ENCODE assay signal across 1 cellular context in genomic region chr9:126705767-126706697, GRCh38.
A peak's percentile ranks its signal among the peaks of the same experiment; 100 is the strongest.
TF ChIP-seq lines count a peak whose summit lies in the region.

No MANE protein-coding gene starts in this region.

TF ChIP-seq in HepG2, 621 proteins besides CTCF, POLR2A, EP300 and RAD21 (continued from another document):
- TF ChIP-seq, protein P1, sequence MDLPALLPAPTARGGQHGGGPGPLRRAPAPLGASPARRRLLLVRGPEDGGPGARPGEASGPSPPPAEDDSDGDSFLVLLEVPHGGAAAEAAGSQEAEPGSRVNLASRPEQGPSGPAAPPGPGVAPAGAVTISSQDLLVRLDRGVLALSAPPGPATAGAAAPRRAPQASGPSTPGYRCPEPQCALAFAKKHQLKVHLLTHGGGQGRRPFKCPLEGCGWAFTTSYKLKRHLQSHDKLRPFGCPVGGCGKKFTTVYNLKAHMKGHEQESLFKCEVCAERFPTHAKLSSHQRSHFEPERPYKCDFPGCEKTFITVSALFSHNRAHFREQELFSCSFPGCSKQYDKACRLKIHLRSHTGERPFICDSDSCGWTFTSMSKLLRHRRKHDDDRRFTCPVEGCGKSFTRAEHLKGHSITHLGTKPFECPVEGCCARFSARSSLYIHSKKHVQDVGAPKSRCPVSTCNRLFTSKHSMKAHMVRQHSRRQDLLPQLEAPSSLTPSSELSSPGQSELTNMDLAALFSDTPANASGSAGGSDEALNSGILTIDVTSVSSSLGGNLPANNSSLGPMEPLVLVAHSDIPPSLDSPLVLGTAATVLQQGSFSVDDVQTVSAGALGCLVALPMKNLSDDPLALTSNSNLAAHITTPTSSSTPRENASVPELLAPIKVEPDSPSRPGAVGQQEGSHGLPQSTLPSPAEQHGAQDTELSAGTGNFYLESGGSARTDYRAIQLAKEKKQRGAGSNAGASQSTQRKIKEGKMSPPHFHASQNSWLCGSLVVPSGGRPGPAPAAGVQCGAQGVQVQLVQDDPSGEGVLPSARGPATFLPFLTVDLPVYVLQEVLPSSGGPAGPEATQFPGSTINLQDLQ (CRISPR knock-in tag; IDR thresholded peaks at IDR 0.05) = no peak
- TF ChIP-seq, protein P2, sequence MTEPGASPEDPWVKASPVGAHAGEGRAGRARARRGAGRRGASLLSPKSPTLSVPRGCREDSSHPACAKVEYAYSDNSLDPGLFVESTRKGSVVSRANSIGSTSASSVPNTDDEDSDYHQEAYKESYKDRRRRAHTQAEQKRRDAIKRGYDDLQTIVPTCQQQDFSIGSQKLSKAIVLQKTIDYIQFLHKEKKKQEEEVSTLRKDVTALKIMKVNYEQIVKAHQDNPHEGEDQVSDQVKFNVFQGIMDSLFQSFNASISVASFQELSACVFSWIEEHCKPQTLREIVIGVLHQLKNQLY (CRISPR knock-in tag; IDR thresholded peaks at IDR 0.05) = no peak
- TF ChIP-seq NFAT5 (CRISPR knock-in tag; IDR thresholded peaks at IDR 0.05) = 0 out of 2 replicates have a peak, but pooled peaks have one; percentile 9
- no peak for TF ChIP-seq ZNF678 (CRISPR knock-in tag; IDR thresholded peaks at IDR 0.05)
- TF ChIP-seq PHB2 (IDR thresholded peaks at IDR 0.05; ENCODE audit: partially characterized antibody) = no peak
- no peak for TF ChIP-seq ZNF556 (CRISPR knock-in tag; IDR thresholded peaks at IDR 0.05; ENCODE audit: borderline replicate concordance)
- no peak for TF ChIP-seq HMGA1 (CRISPR knock-in tag; conservative IDR thresholded peaks at IDR 0.05)
- no peak for TF ChIP-seq ZNF891 (CRISPR knock-in tag; IDR thresholded peaks at IDR 0.05)
- TF ChIP-seq SMC3 (IDR thresholded peaks at IDR 0.05; ENCODE audit: low read length) = peak; percentile 52
- TF ChIP-seq, protein P3, sequence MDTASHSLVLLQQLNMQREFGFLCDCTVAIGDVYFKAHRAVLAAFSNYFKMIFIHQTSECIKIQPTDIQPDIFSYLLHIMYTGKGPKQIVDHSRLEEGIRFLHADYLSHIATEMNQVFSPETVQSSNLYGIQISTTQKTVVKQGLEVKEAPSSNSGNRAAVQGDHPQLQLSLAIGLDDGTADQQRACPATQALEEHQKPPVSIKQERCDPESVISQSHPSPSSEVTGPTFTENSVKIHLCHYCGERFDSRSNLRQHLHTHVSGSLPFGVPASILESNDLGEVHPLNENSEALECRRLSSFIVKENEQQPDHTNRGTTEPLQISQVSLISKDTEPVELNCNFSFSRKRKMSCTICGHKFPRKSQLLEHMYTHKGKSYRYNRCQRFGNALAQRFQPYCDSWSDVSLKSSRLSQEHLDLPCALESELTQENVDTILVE (CRISPR knock-in tag; IDR thresholded peaks at IDR 0.05) = no peak
